1 cellular context compared by ENCODE assay signal in genomic region chr1:228860911-228861829, GRCh38.
TF ChIP-seq lines count a peak whose summit lies in the region.

No MANE protein-coding gene starts in this region.

TF ChIP-seq in HepG2, 621 proteins besides CTCF, POLR2A, EP300 and RAD21 (continued from another document and continues in another):
- no peak for TF ChIP-seq RNF219 (CRISPR knock-in tag; IDR thresholded peaks at IDR 0.05)
- TF ChIP-seq ZFP62 (CRISPR knock-in tag; IDR thresholded peaks at IDR 0.05): no peak
- TF ChIP-seq GABPA (IDR thresholded peaks at IDR 0.05; ENCODE audit: low read depth, low read length): no peak
- TF ChIP-seq GABPA (CRISPR knock-in tag; IDR thresholded peaks at IDR 0.05; ENCODE audit: low read depth): 0 out of 2 replicates have a peak, but pooled peaks have one; percentile 6
- no peak for TF ChIP-seq ZNF431 (CRISPR knock-in tag; IDR thresholded peaks at IDR 0.05; ENCODE audit: borderline replicate concordance, low read depth)
- peak; percentile 39; the same call in 1 of the 2 replicates for TF ChIP-seq SP5 (CRISPR knock-in tag; IDR thresholded peaks at IDR 0.05; ENCODE audit: borderline replicate concordance, low read depth)
- no peak for TF ChIP-seq ZBTB7A (CRISPR knock-in tag; IDR thresholded peaks at IDR 0.05)
- no peak for TF ChIP-seq ZNF180 (CRISPR knock-in tag; IDR thresholded peaks at IDR 0.05; ENCODE audit: borderline replicate concordance, low read depth)
- TF ChIP-seq RFXANK (CRISPR knock-in tag; IDR thresholded peaks at IDR 0.05): no peak
- TF ChIP-seq CHD4 (IDR thresholded peaks at IDR 0.05; ENCODE audit: borderline replicate concordance, low read length): peak; percentile 61; the same call in 1 of the 2 replicates
- TF ChIP-seq HMGXB4 (CRISPR knock-in tag; IDR thresholded peaks at IDR 0.05; ENCODE audit: borderline replicate concordance in 1 of 2, low read depth in 1 of 2): no peak
- TF ChIP-seq MYC (CRISPR knock-in tag; IDR thresholded peaks at IDR 0.05; ENCODE audit: borderline replicate concordance): peak; percentile 46; the same call in 1 of the 2 replicates
- TF ChIP-seq IRX3 (CRISPR knock-in tag; IDR thresholded peaks at IDR 0.05; ENCODE audit: borderline replicate concordance, low read depth): no peak
- TF ChIP-seq ZNF382 (CRISPR knock-in tag; IDR thresholded peaks at IDR 0.05; ENCODE audit: borderline replicate concordance): no peak
- no peak for TF ChIP-seq ARHGAP35 (CRISPR knock-in tag; IDR thresholded peaks at IDR 0.05; ENCODE audit: borderline replicate concordance)
- TF ChIP-seq SCMH1 (CRISPR knock-in tag; IDR thresholded peaks at IDR 0.05; ENCODE audit: borderline replicate concordance): no peak
- peak; percentile 67; the same call in 1 of the 2 replicates for TF ChIP-seq FOXO1 (CRISPR knock-in tag; IDR thresholded peaks at IDR 0.05)
- no peak for TF ChIP-seq ZUFSP (CRISPR knock-in tag; IDR thresholded peaks at IDR 0.05; ENCODE audit: borderline replicate concordance)
- peak; percentile 54; the same call in 1 of the 2 replicates for TF ChIP-seq ZNF670 (CRISPR knock-in tag; IDR thresholded peaks at IDR 0.05; ENCODE audit: borderline replicate concordance)
- TF ChIP-seq SPEN (CRISPR knock-in tag; IDR thresholded peaks at IDR 0.05; ENCODE audit: low read depth): no peak; the same call in 1 of the 2 replicates
- no peak for TF ChIP-seq ZKSCAN5 (CRISPR knock-in tag; IDR thresholded peaks at IDR 0.05)
- TF ChIP-seq ZNF839 (CRISPR knock-in tag; IDR thresholded peaks at IDR 0.05; ENCODE audit: borderline replicate concordance): no peak
- no peak for TF ChIP-seq ZNF740 (CRISPR knock-in tag; IDR thresholded peaks at IDR 0.05)
- TF ChIP-seq HOXA9 (CRISPR knock-in tag; IDR thresholded peaks at IDR 0.05; ENCODE audit: borderline replicate concordance): peak; percentile 67; the same call in 1 of the 2 replicates
- peak; percentile 20; the same call in 1 of the 2 replicates for TF ChIP-seq ZNF512B (CRISPR knock-in tag; IDR thresholded peaks at IDR 0.05; ENCODE audit: borderline replicate concordance)
- no peak for TF ChIP-seq WIZ (CRISPR knock-in tag; IDR thresholded peaks at IDR 0.05)
- peak; percentile 45 to 59; a peak in 3 of 4 replicates for TF ChIP-seq MAFK (conservative IDR thresholded peaks at IDR 0.05 in 1 of 2, IDR thresholded peaks at IDR 0.05 in 1 of 2; ENCODE audit: low read length in 2 of 2)
- no peak for TF ChIP-seq NFE2 (CRISPR knock-in tag; IDR thresholded peaks at IDR 0.05)
- peak; percentile 91 for TF ChIP-seq MED1 (CRISPR knock-in tag; IDR thresholded peaks at IDR 0.05)
- TF ChIP-seq ZNF605 (CRISPR knock-in tag; IDR thresholded peaks at IDR 0.05): no peak
- TF ChIP-seq SMC3 (IDR thresholded peaks at IDR 0.05; ENCODE audit: low read length): no peak; the same call in none of the 2 replicates
- 0 out of 2 replicates have a peak, but pooled peaks have one; percentile 57 for TF ChIP-seq HOMEZ (CRISPR knock-in tag; IDR thresholded peaks at IDR 0.05; ENCODE audit: low read depth)
- no peak for TF ChIP-seq SIX4 (CRISPR knock-in tag; IDR thresholded peaks at IDR 0.05)
- no peak for TF ChIP-seq PLSCR1 (CRISPR knock-in tag; IDR thresholded peaks at IDR 0.05; ENCODE audit: borderline replicate concordance)
- TF ChIP-seq POGZ (CRISPR knock-in tag; IDR thresholded peaks at IDR 0.05): peak; percentile 80
- no peak for TF ChIP-seq NONO (IDR thresholded peaks at IDR 0.05)
- no peak; the same call in 1 of the 2 replicates for TF ChIP-seq NONO (CRISPR knock-in tag; conservative IDR thresholded peaks at IDR 0.05)
- peak; percentile 50; the same call in 1 of the 2 replicates for TF ChIP-seq ISL2 (CRISPR knock-in tag; IDR thresholded peaks at IDR 0.05)
- no peak for TF ChIP-seq SP1 (IDR thresholded peaks at IDR 0.05)
- TF ChIP-seq SP1 (CRISPR knock-in tag; IDR thresholded peaks at IDR 0.05): no peak
- TF ChIP-seq ZNF816 (CRISPR knock-in tag; IDR thresholded peaks at IDR 0.05; ENCODE audit: borderline replicate concordance): no peak
- no peak for TF ChIP-seq SNAPC2 (CRISPR knock-in tag; IDR thresholded peaks at IDR 0.05)
- TF ChIP-seq ZNF691 (CRISPR knock-in tag; IDR thresholded peaks at IDR 0.05; ENCODE audit: borderline replicate concordance, low read depth): no peak
- no peak for TF ChIP-seq ZFP91 (CRISPR knock-in tag; IDR thresholded peaks at IDR 0.05; ENCODE audit: borderline replicate concordance)
- no peak for TF ChIP-seq RFX1 (IDR thresholded peaks at IDR 0.05)
- TF ChIP-seq TAF1 (CRISPR knock-in tag; IDR thresholded peaks at IDR 0.05): no peak
- peak; percentile 82 for TF ChIP-seq IRF2 (CRISPR knock-in tag; IDR thresholded peaks at IDR 0.05)
- no peak for TF ChIP-seq ZNF776 (CRISPR knock-in tag; IDR thresholded peaks at IDR 0.05)
- TF ChIP-seq HOXD1 (CRISPR knock-in tag; IDR thresholded peaks at IDR 0.05): no peak; the same call in 1 of the 2 replicates
- peak; percentile 68; the same call in 1 of the 2 replicates for TF ChIP-seq HMG20B (CRISPR knock-in tag; conservative IDR thresholded peaks at IDR 0.05)
- TF ChIP-seq TEF (CRISPR knock-in tag; IDR thresholded peaks at IDR 0.05): no peak
- TF ChIP-seq TCF12 (IDR thresholded peaks at IDR 0.05): no peak
- no peak for TF ChIP-seq TCF12 (CRISPR knock-in tag; IDR thresholded peaks at IDR 0.05)
- TF ChIP-seq ZFP1 (CRISPR knock-in tag; IDR thresholded peaks at IDR 0.05): peak; percentile 80
